14 cellular contexts compared by ENCODE assay signal in the genomic region with DNA sequence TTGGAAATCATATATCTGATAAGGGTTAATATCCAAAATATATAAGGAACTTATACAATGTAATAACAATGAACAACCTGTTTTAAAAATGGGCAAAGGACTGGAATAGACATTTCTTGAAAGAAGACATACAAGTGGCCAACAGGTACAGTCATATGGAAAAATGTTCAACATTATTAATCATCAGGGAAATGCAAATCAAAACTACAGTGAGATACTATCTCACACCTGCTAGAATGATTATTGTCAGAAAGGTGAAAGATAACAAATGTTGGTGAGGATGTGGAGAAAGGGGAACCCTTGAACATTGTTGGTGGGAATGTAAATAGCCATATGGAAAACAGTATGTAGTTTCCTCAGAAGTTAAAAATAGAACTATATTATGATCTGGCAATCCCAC. TPM values are rescaled to one million over a fixed set of nuclear protein-coding genes. Genes with fewer than 3 reads are reported as not detected.
DNase-seq lines count a peak whose midpoint lies in the region; ATAC-seq and TF ChIP-seq lines count a peak whose summit lies in the region.
"Had no signal": no experiment of that assay in that cellular context is flagged by ENCODE, and none has a peak within 500 bp of the region (broad histone marks: within the 10 kb centered on the region; RNA-seq: fewer than 3 reads in every experiment).

No MANE protein-coding gene starts in this region.

- no peaks in the 10 kb centered on the region for H3K36me3 ChIP-seq in GM06990 (ENCODE audit: control insufficient read depth, insufficient read depth, low read length)
- H3K36me3 ChIP-seq in SJCRH30 = no peaks in the 10 kb centered on the region

- peaks cover 26% of the 10 kb centered on the region for H3K36me3 Mint-ChIP-seq in activated CD4-positive, alpha-beta memory T cell treated with anti-CD3 and anti-CD28 coated beads, Interleukin-2, amount 10 ng/mL, durations not matched to agents 7 days and 5 days (ENCODE audit: low read depth)
- peaks cover 11% of the 10 kb centered on the region for H3K36me3 Mint-ChIP-seq in T-helper 17 cell (ENCODE audit: low read depth)

- no peak overlapping the region for H3K27ac ChIP-seq in SJCRH30

- CTCF ChIA-PET in activated CD4-positive, alpha-beta memory T cell treated with anti-CD3 and anti-CD28 coated beads, Interleukin-2, amount 10 ng/mL, durations not matched to agents 7 days and 5 days (lab: Charles Lee) = interaction anchor here (1.0 kb wide), 1 partner anchor 89 kb away, joined by 3 read pairs; no protein-coding TSS in a partner anchor

- POLR2A ChIA-PET in activated CD4-positive, alpha-beta memory T cell treated with anti-CD3 and anti-CD28 coated beads, Interleukin-2, amount 10 ng/mL, durations not matched to agents 7 days and 5 days (lab: Charles Lee) = interaction anchor here (0.9 to 3.4 kb wide), 3 partner anchors 14 to 119 kb away, joined by 3 to 18 read pairs (median 3); a partner anchor contains a TSS

- H3K9me3 ChIP-seq in SJCRH30 (replicated peaks) (no peaks in the 10 kb centered on the region), T-helper 17 cell (ENCODE audit: control insufficient read depth, low read length, poor library complexity, severe bottlenecking) (no peaks in the 10 kb centered on the region)

- H3K4me1 Mint-ChIP-seq in activated CD4-positive, alpha-beta memory T cell treated with anti-CD3 and anti-CD28 coated beads, Interleukin-2, amount 10 ng/mL, durations not matched to agents 7 days and 5 days = peaks cover 33% of the 10 kb centered on the region
- H3K4me1 Mint-ChIP-seq in T-helper 17 cell = peaks cover 38% of the 10 kb centered on the region

- no peaks in the 10 kb centered on the region for H3K27me3 Mint-ChIP-seq in activated CD4-positive, alpha-beta memory T cell treated with anti-CD3 and anti-CD28 coated beads, Interleukin-2, amount 10 ng/mL, durations not matched to agents 7 days and 5 days
- no peaks in the 10 kb centered on the region for H3K27me3 Mint-ChIP-seq in T-helper 17 cell

- H3K27me3 ChIP-seq in GM06990 (replicated peaks; ENCODE audit: control insufficient read depth, insufficient read depth, low read length) (no peaks in the 10 kb centered on the region), SJCRH30 (no peaks in the 10 kb centered on the region)

- TF ChIP-seq CTCF in GM06990 (IDR thresholded peaks at IDR 0.05; ENCODE audit: insufficient read depth, low read length, poor library complexity, severe bottlenecking) = no peak

- no peaks in the 10 kb centered on the region for H3K9me3 Mint-ChIP-seq in activated CD4-positive, alpha-beta memory T cell treated with anti-CD3 and anti-CD28 coated beads, Interleukin-2, amount 10 ng/mL, durations not matched to agents 7 days and 5 days

- H3K4me3 ChIP-seq in GM06990 (replicated peaks; ENCODE audit: low read depth, low read length) = peak overlapping the region; percentile 44
- no peak overlapping the region for H3K4me3 ChIP-seq in SJCRH30
- H3K4me3 ChIP-seq: lung had no signal

- DNase-seq in GM06990 (ENCODE audit: extremely low read depth, insufficient read length) (peak; percentile 35), SJCRH30 (no peak), NCI-H1694 (lab: John Stamatoyannopoulos, UW) (no peak), T-helper 17 cell (no peak)
- DNase-seq in activated CD4-positive, alpha-beta memory T cell treated with anti-CD3 and anti-CD28 coated beads, Interleukin-2, amount 10 ng/mL, durations not matched to agents 7 days and 5 days = no peak
- no peak for DNase-seq in NK-92 treated with Interleukin-12 subunit alpha and Interleukin-12 subunit beta, amount 100 ng/mL, for 24 hours (lab: John Stamatoyannopoulos, UW)
- DNase-seq: AML-193, EL, NCI-H1105 treated with DMSO at 0.1 percent for 48 hours, NCI-H524, Right ventricle myocardium superior had no signal

- ATAC-seq in GM18870 (IDR thresholded peaks at IDR 0.05; ENCODE audit: unreplicated experiment) (peak; percentile 27), HG03135 (IDR thresholded peaks at IDR 0.05; ENCODE audit: unreplicated experiment) (peak; percentile 27), T-helper 17 cell (no peak)

- H3K4me1 ChIP-seq in SJCRH30 = no peaks in the 10 kb centered on the region

- H3K27ac Mint-ChIP-seq in activated CD4-positive, alpha-beta memory T cell treated with anti-CD3 and anti-CD28 coated beads, Interleukin-2, amount 10 ng/mL, durations not matched to agents 7 days and 5 days = peak overlapping the region; percentile 75
- H3K27ac Mint-ChIP-seq in T-helper 17 cell = no peak overlapping the region

- H3K4me3 Mint-ChIP-seq in activated CD4-positive, alpha-beta memory T cell treated with anti-CD3 and anti-CD28 coated beads, Interleukin-2, amount 10 ng/mL, durations not matched to agents 7 days and 5 days = no peak overlapping the region
- H3K4me3 Mint-ChIP-seq in T-helper 17 cell = no peak overlapping the region

RNA-seq across cellular contexts. Expression of a gene that starts 20.4 kb away (rescaled TPM):
- total RNA-seq in activated CD4-positive, alpha-beta memory T cell treated with anti-CD3 and anti-CD28 coated beads, Interleukin-2, amount 10 ng/mL, durations not matched to agents 7 days and 5 days = 10 to 100 TPM; 48.7 to 53.4 TPM
- 43.8 and 47.5 TPM in 2 replicates for total RNA-seq in SJCRH30 (2014; rRNA removed; shearing (Covaris generic))
- 10 to 100 TPM; 41.5 to 48.8 TPM for total RNA-seq in T-helper 17 cell
